In the genomic region with DNA sequence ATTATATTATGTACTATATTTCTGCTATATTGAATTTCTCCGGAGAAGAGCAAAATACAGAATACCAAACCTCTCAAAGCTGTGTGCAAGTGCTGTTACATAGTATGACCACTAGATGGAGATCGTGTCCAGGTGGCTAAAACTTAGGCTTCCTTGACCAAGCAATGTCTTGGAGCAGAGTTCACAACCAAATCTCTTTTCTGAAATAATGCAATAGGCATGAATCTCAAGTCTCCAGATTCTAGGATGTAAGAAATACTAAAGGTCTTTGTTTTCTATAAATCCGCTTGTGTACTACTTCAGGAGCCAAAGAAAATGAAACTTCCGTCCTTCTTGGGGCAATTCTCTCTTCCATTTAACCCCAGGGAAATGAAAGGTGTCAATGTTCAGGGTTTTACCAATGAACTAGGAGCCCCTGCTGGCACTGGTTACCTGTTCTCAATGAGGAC, we compare ENCODE assay signal across 8 cellular contexts.
DNase-seq lines count a peak whose midpoint lies in the region; ATAC-seq and TF ChIP-seq lines count a peak whose summit lies in the region.

No MANE protein-coding gene starts in this region.

- peak overlapping the region; percentile 72 for H3K56ac ChIP-seq in mesendoderm (ENCODE audit: low read length)

- CTCF ChIA-PET in PC-3 (lab: Charles Lee), result interaction anchor here (0.6 to 1.0 kb wide), 2 partner anchors 426 to 529 kb away, joined by 3 to 6 read pairs; no protein-coding TSS in a partner anchor

- no peak overlapping the region for H3K27ac Mint-ChIP-seq in endothelial cell (ENCODE audit: unreplicated experiment)
- no peak overlapping the region for H3K27ac Mint-ChIP-seq in activated T-helper 1 cell treated with anti-CD3 and anti-CD28 coated beads, Interleukin-12 subunit alpha, Interleukin-12 subunit beta, Interleukin-2, Interleukin-4 antibody, amounts not matched to agents 30 ng/mL and 10 ng/mL and 1 ng/mL, durations not matched to agents 14 hours and 24 hours and 36 hours

- ATAC-seq in GM18498 (IDR thresholded peaks at IDR 0.05; ENCODE audit: unreplicated experiment) (peak; percentile 67), PC-3 (peak; percentile 84)

- H3K4ac ChIP-seq in mesendoderm (ENCODE audit: low read depth, low read length), result peak overlapping the region; percentile 21

- H2BK15ac ChIP-seq in mesendoderm (replicated peaks; ENCODE audit: low read depth), result no peak overlapping the region

- no peak overlapping the region for H3K23ac ChIP-seq in mesendoderm (ENCODE audit: low read length)

- H2BK5ac ChIP-seq in mesendoderm (ENCODE audit: low read length), result no peak overlapping the region

- no peak overlapping the region for H3K27ac ChIP-seq in PC-3 (ENCODE audit: low read length)
- peak overlapping the region; percentile 71 for H3K27ac ChIP-seq in mesendoderm (ENCODE audit: low read depth, low read length)

- BruUV-seq in PC-3 (replicated peaks; lab: Mats Ljungman, UMichigan), result no TSS peak

- H3K27me3 ChIP-seq in PC-3 (ENCODE audit: low read length), result no peaks in the 10 kb centered on the region
- H3K27me3 ChIP-seq in mesendoderm (ENCODE audit: insufficient read depth, low read length, poor library complexity), result no peaks in the 10 kb centered on the region

- H3K36me3 ChIP-seq in PC-3 (ENCODE audit: low read depth, low read length) (no peaks in the 10 kb centered on the region), mesendoderm (ENCODE audit: control insufficient read depth, insufficient read depth, low read length) (no peaks in the 10 kb centered on the region)

- no peaks in the 10 kb centered on the region for H4K20me1 ChIP-seq in PC-3 (ENCODE audit: low read length)

- no peak overlapping the region for H2AK5ac ChIP-seq in mesendoderm (ENCODE audit: low read length)

- H4K5ac ChIP-seq in mesendoderm (ENCODE audit: low read length), result no peak overlapping the region

- H3K4me2 ChIP-seq in PC-3 (ENCODE audit: low read length) (no peak overlapping the region), mesendoderm (ENCODE audit: low read length) (no peak overlapping the region)

- no peaks in the 10 kb centered on the region for H3K9me3 Mint-ChIP-seq in endothelial cell (ENCODE audit: unreplicated experiment)
- no peaks in the 10 kb centered on the region for H3K9me3 Mint-ChIP-seq in activated T-helper 1 cell treated with anti-CD3 and anti-CD28 coated beads, Interleukin-12 subunit alpha, Interleukin-12 subunit beta, Interleukin-2, Interleukin-4 antibody, amounts not matched to agents 30 ng/mL and 10 ng/mL and 1 ng/mL, durations not matched to agents 14 hours and 24 hours and 36 hours

- peak overlapping the region; percentile 31 for H4K8ac ChIP-seq in mesendoderm (ENCODE audit: low read depth, low read length)

- TF ChIP-seq CTCF in PC-3 (conservative IDR thresholded peaks at IDR 0.05; ENCODE audit: low read depth, low read length) (peak; percentile 97), endothelial cell (IDR thresholded peaks at IDR 0.05; ENCODE audit: unreplicated experiment) (peak; percentile 92)

- no peaks in the 10 kb centered on the region for H3F3A ChIP-seq in PC-3 (ENCODE audit: low read length, unreplicated experiment)

- POLR2A ChIA-PET in PC-3 (lab: Charles Lee; ENCODE audit: unreplicated experiment), result no interaction called here

- H3K4me3 ChIP-seq in PC-3 (ENCODE audit: low read length) (no peak overlapping the region), mesendoderm (ENCODE audit: low read length) (no peak overlapping the region)

- WGBS in mesendoderm (ENCODE audit: extremely low coverage, insufficient coverage, low lambda C conversion rate), result no CpG with 5 or more reads among the region's 4 CpGs

- intact Hi-C loops in PC-3 (cut with micrococcal nuclease), result loop anchor here (1.0 to 5.0 kb wide), 3 partner anchors 48 to 529 kb away; no protein-coding TSS in a partner anchor
- intact Hi-C loops in activated T-helper 1 cell treated with anti-CD3 and anti-CD28 coated beads, Interleukin-12 subunit alpha, Interleukin-12 subunit beta, Interleukin-2, Interleukin-4 antibody, amounts not matched to agents 30 ng/mL and 10 ng/mL and 1 ng/mL, durations not matched to agents 14 hours and 24 hours and 36 hours (cut with micrococcal nuclease), result loop anchor here (1.0 to 5.0 kb wide), 2 partner anchors 63 to 424 kb away; no protein-coding TSS in a partner anchor

- peak overlapping the region; percentile 56 for H3K18ac ChIP-seq in mesendoderm (ENCODE audit: low read length)

- H2BK120ac ChIP-seq in mesendoderm (ENCODE audit: low read depth, low read length), result no peak overlapping the region

- no peaks in the 10 kb centered on the region for H3K79me2 ChIP-seq in PC-3 (ENCODE audit: low read length)
- no peaks in the 10 kb centered on the region for H3K79me2 ChIP-seq in mesendoderm (ENCODE audit: control insufficient read depth, insufficient read depth, low read length)

- H3K4me1 Mint-ChIP-seq in endothelial cell (ENCODE audit: unreplicated experiment), result no peaks in the 10 kb centered on the region
- H3K4me1 Mint-ChIP-seq in activated T-helper 1 cell treated with anti-CD3 and anti-CD28 coated beads, Interleukin-12 subunit alpha, Interleukin-12 subunit beta, Interleukin-2, Interleukin-4 antibody, amounts not matched to agents 30 ng/mL and 10 ng/mL and 1 ng/mL, durations not matched to agents 14 hours and 24 hours and 36 hours (ENCODE audit: low read depth), result no peaks in the 10 kb centered on the region

- no peaks in the 10 kb centered on the region for H3K9me2 ChIP-seq in PC-3 (replicated peaks; ENCODE audit: low read length)

- H3K79me1 ChIP-seq in mesendoderm (ENCODE audit: low read length), result no peaks in the 10 kb centered on the region

- H3K4me1 ChIP-seq in PC-3 (ENCODE audit: insufficient read depth, low read length), result peaks cover 4% of the 10 kb centered on the region; the same call in 1 of the 2 replicates
- H3K4me1 ChIP-seq in mesendoderm (ENCODE audit: control insufficient read depth, low read depth, low read length), result peaks cover 9% of the 10 kb centered on the region

- H3K36me3 Mint-ChIP-seq in endothelial cell (ENCODE audit: low read depth, unreplicated experiment), result no peaks in the 10 kb centered on the region
- H3K36me3 Mint-ChIP-seq in activated T-helper 1 cell treated with anti-CD3 and anti-CD28 coated beads, Interleukin-12 subunit alpha, Interleukin-12 subunit beta, Interleukin-2, Interleukin-4 antibody, amounts not matched to agents 30 ng/mL and 10 ng/mL and 1 ng/mL, durations not matched to agents 14 hours and 24 hours and 36 hours (ENCODE audit: low read depth), result no peaks in the 10 kb centered on the region

- peaks cover 3% of the 10 kb centered on the region for H3K27me3 Mint-ChIP-seq in endothelial cell (ENCODE audit: unreplicated experiment)
- peaks cover 2% of the 10 kb centered on the region for H3K27me3 Mint-ChIP-seq in activated T-helper 1 cell treated with anti-CD3 and anti-CD28 coated beads, Interleukin-12 subunit alpha, Interleukin-12 subunit beta, Interleukin-2, Interleukin-4 antibody, amounts not matched to agents 30 ng/mL and 10 ng/mL and 1 ng/mL, durations not matched to agents 14 hours and 24 hours and 36 hours (ENCODE audit: insufficient read depth)

- DNase-seq in AML-193 (lab: John Stamatoyannopoulos, UW), result peak; percentile 33 to 53
- peak; percentile 51 for DNase-seq in HuH-7 (ENCODE audit: low spot score)
- DNase-seq in PC-3, result peak; percentile 73
- DNase-seq in endothelial cell (ENCODE audit: low spot score), result no peak
- peak; percentile 80 for DNase-seq in mesendoderm
- no peak for DNase-seq in activated T-helper 1 cell treated with anti-CD3 and anti-CD28 coated beads, Interleukin-12 subunit alpha, Interleukin-12 subunit beta, Interleukin-2, Interleukin-4 antibody, amounts not matched to agents 30 ng/mL and 10 ng/mL and 1 ng/mL, durations not matched to agents 14 hours and 24 hours and 36 hours (ENCODE audit: low spot score)
- no peak for DNase-seq in stimulated activated CD4-positive, alpha-beta T cell treated with anti-CD3 and anti-CD28 coated beads, Interleukin-4, amount 100 ng/mL, for 1 hour

- H3K9me3 ChIP-seq in PC-3 (ENCODE audit: low read length), result no peaks in the 10 kb centered on the region

- no peak overlapping the region for H3K4me3 Mint-ChIP-seq in endothelial cell (ENCODE audit: unreplicated experiment)
- no peak overlapping the region for H3K4me3 Mint-ChIP-seq in activated T-helper 1 cell treated with anti-CD3 and anti-CD28 coated beads, Interleukin-12 subunit alpha, Interleukin-12 subunit beta, Interleukin-2, Interleukin-4 antibody, amounts not matched to agents 30 ng/mL and 10 ng/mL and 1 ng/mL, durations not matched to agents 14 hours and 24 hours and 36 hours

- H2AFZ ChIP-seq in PC-3 (ENCODE audit: low read length), result 0 out of 2 replicates have a peak overlapping the region, but pooled peaks have one; percentile 13

- H3K9ac ChIP-seq in PC-3 (ENCODE audit: low read length), result no peak overlapping the region
- peak overlapping the region; percentile 38 for H3K9ac ChIP-seq in mesendoderm (ENCODE audit: low read length)

Comparison
In these comparisons a context has a peak if more than half of its experiments do, and no peak if none do; other contexts are left out.
1. DNase-seq: peak in AML-193 (2 of 2), HuH-7 (single experiment), PC-3 (single experiment) and mesendoderm (single experiment); none in endothelial cell (single experiment), activated T-helper 1 cell treated with anti-CD3 and anti-CD28 coated beads, Interleukin-12 subunit alpha, Interleukin-12 subunit beta, Interleukin-2, Interleukin-4 antibody, amounts not matched to agents 30 ng/mL and 10 ng/mL and 1 ng/mL, durations not matched to agents 14 hours and 24 hours and 36 hours (single experiment) and stimulated activated CD4-positive, alpha-beta T cell treated with anti-CD3 and anti-CD28 coated beads, Interleukin-4, amount 100 ng/mL, for 1 hour (single experiment).